ENCODE assay signal across 10 cellular contexts in the genomic region with DNA sequence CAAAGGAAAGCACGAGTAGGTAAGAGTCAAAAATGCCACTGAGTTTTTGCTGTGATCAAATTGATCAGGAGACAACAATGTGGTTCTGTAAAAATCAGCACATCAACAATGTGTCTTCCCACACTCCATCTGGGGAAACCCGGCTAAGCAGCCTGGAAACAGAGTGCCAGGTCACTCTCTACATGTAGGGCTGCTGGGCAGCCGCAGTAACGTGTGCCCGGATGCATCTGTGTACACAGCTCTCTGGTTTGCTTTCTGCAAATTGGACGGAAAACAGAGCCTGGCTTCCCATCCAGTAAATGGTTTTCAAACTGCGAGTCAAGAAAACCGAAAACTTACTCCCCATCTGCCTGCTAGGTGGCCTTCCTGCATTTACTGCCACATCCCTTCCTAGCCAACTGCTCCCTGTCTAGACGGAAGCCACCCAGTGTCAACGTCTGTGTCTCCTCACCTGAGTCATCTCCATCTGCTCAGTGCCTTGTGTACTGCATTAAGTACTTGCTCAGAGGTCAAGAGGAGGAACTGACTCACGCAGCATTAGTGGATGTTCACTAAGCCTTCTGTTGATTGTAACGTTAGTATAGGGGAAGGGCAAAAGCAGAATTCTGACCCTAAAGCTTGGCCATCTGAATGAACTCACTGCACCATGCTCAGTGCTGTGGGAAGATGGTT.
A peak's percentile ranks its signal among the peaks of the same experiment; 100 is the strongest.
DNase-seq lines count a peak whose midpoint lies in the region; ATAC-seq, FAIRE-seq and TF ChIP-seq lines count a peak whose summit lies in the region.
"Had no signal": no experiment of that assay in that cellular context is flagged by ENCODE, and none has a peak within 500 bp of the region (broad histone marks: within the 10 kb centered on the region; RNA-seq: fewer than 3 reads in every experiment).

No MANE protein-coding gene starts in this region.

- no peak overlapping the region for H3K9ac ChIP-seq in SK-N-SH
- H3K9ac ChIP-seq: BLaER1 treated with 17β-estradiol and CSF1 and Interleukin-3, amounts not matched to agents 10 nM and 100 nM had no signal

- H3K4me3 Mint-ChIP-seq in MCF 10A (ENCODE audit: unreplicated experiment) (no peak overlapping the region), glutamatergic neuron (ENCODE audit: unreplicated experiment) (peak overlapping the region; percentile 57)
- no peak overlapping the region for H3K4me3 Mint-ChIP-seq in activated T-cell treated with anti-CD3 and anti-CD28 coated beads, Interleukin-2, amount 50 U/mL, for 72 hours

- H3K27ac Mint-ChIP-seq in MCF 10A (ENCODE audit: low read depth, unreplicated experiment) = no peak overlapping the region
- H3K27ac Mint-ChIP-seq in glutamatergic neuron (ENCODE audit: unreplicated experiment) = peak overlapping the region; percentile 83
- H3K27ac Mint-ChIP-seq in activated T-cell treated with anti-CD3 and anti-CD28 coated beads, Interleukin-2, amount 50 U/mL, for 72 hours = no peak overlapping the region

- H3K4me3 ChIP-seq in breast epithelium (no peak overlapping the region), SK-N-SH (ENCODE audit: low read depth in 2 of 2, low read length in 1 of 2) (no peak overlapping the region), testis (no peak overlapping the region)
- H3K4me3 ChIP-seq: BLaER1 treated with 17β-estradiol and CSF1 and Interleukin-3, amounts not matched to agents 10 nM and 100 nM had no signal

- 42% methylated on average over 12 of the region's 12 CpGs for WGBS in SK-N-SH (ENCODE audit: low lambda C conversion rate)
- 88 to 89% methylated on average over 12 of the region's 12 CpGs for WGBS in testis, 2 donors

- H3K36me3 ChIP-seq in breast epithelium (peaks cover 3% of the 10 kb centered on the region), SK-N-SH (replicated peaks in 1 of 2; ENCODE audit: control insufficient read depth in 1 of 2, insufficient read depth in 2 of 2, low read length in 1 of 2) (peaks cover 44 to 52% of the 10 kb centered on the region in 2 experiments), testis (ENCODE audit: low read depth, missing control alignments) (no peaks in the 10 kb centered on the region)
- H3K36me3 ChIP-seq: BLaER1 treated with 17β-estradiol and CSF1 and Interleukin-3, amounts not matched to agents 10 nM and 100 nM had no signal

- POLR2A ChIA-PET in MCF 10A (lab: Yijun Ruan, JAX) = no interaction called here
- POLR2A ChIA-PET in SK-N-SH (lab: Yijun Ruan, JAX) = no interaction called here

- H2AFZ ChIP-seq in SK-N-SH (ENCODE audit: low read depth) = no peak overlapping the region

- peak in 1 of 2 experiments; percentile 64; a peak in 1 of 4 replicates for TF ChIP-seq EP300 in SK-N-SH (IDR thresholded peaks at IDR 0.05; ENCODE audit: borderline replicate concordance in 1 of 2, low read depth in 1 of 2, low read length in 1 of 2)

- H3K4me1 ChIP-seq in breast epithelium = no peaks in the 10 kb centered on the region
- H3K4me1 ChIP-seq in SK-N-SH (ENCODE audit: control insufficient read depth in 1 of 2, insufficient read depth in 2 of 2, low read depth in 1 of 2, low read length in 1 of 2) = peaks cover 2% of the 10 kb centered on the region in 2 experiments; a peak in 3 of 4 replicates
- no peaks in the 10 kb centered on the region for H3K4me1 ChIP-seq in testis

- no peaks in the 10 kb centered on the region for H3K9me2 ChIP-seq in SK-N-SH

- BruUV-seq in MCF 10A (replicated peaks; lab: Mats Ljungman, UMichigan) = no TSS peak

- H4K20me1 ChIP-seq in SK-N-SH (ENCODE audit: insufficient read depth) = no peaks in the 10 kb centered on the region
- H4K20me1 ChIP-seq: BLaER1 treated with 17β-estradiol and CSF1 and Interleukin-3, amounts not matched to agents 10 nM and 100 nM had no signal

- no peaks in the 10 kb centered on the region for H3K79me2 ChIP-seq in SK-N-SH (ENCODE audit: insufficient read depth)

- no peak overlapping the region for H3K27ac ChIP-seq in breast epithelium
- peak overlapping the region in 1 of 2 experiments; percentile 51; a peak in 2 of 4 replicates for H3K27ac ChIP-seq in SK-N-SH (ENCODE audit: low read depth in 2 of 2, low read length in 1 of 2)
- H3K27ac ChIP-seq in testis = no peak overlapping the region
- H3K27ac ChIP-seq: BLaER1 treated with 17β-estradiol and CSF1 and Interleukin-3, amounts not matched to agents 10 nM and 100 nM had no signal

- H3K4me1 Mint-ChIP-seq in MCF 10A (ENCODE audit: insufficient read depth, unreplicated experiment) (peaks cover 11% of the 10 kb centered on the region), glutamatergic neuron (ENCODE audit: low read depth, unreplicated experiment) (peaks cover 37% of the 10 kb centered on the region)
- H3K4me1 Mint-ChIP-seq in activated T-cell treated with anti-CD3 and anti-CD28 coated beads, Interleukin-2, amount 50 U/mL, for 72 hours (ENCODE audit: low read depth) = no peaks in the 10 kb centered on the region

- CTCF ChIA-PET in MCF 10A (lab: Yijun Ruan, JAX) (interaction anchor here (0.5 to 0.8 kb wide), 2 partner anchors 16 to 42 kb away, joined by 3 to 4 read pairs; no protein-coding TSS in a partner anchor), SK-N-SH (lab: Yijun Ruan, JAX) (interaction anchor here (1.2 kb wide), 1 partner anchor 227 kb away, joined by 7 read pairs; no protein-coding TSS in a partner anchor)

- DNase-seq in MCF 10A (ENCODE audit: unreplicated experiment) (peak; percentile 57), breast epithelium (ENCODE audit: low spot score in 2 of 2) (no peak), SK-N-SH (no peak), glutamatergic neuron (no peak), urothelium cell line (ENCODE audit: low spot score) (peak; percentile 62), testis (no peak)
- no peak for DNase-seq in activated T-cell treated with anti-CD3 and anti-CD28 coated beads, Interleukin-2, amount 50 U/mL, for 72 hours
- DNase-seq: activated CD8-positive, alpha-beta memory T cell treated with anti-CD3 and anti-CD28 coated beads for 24 hours had no signal

- H3K36me3 Mint-ChIP-seq in MCF 10A (ENCODE audit: insufficient read depth, unreplicated experiment) = peaks cover 54% of the 10 kb centered on the region
- no peaks in the 10 kb centered on the region for H3K36me3 Mint-ChIP-seq in glutamatergic neuron (ENCODE audit: unreplicated experiment)
- H3K36me3 Mint-ChIP-seq in activated T-cell treated with anti-CD3 and anti-CD28 coated beads, Interleukin-2, amount 50 U/mL, for 72 hours (ENCODE audit: insufficient read depth in 2 of 2) = no peaks in the 10 kb centered on the region

- no peak for TF ChIP-seq POLR2A in breast epithelium (IDR thresholded peaks at IDR 0.05)
- no peak for TF ChIP-seq POLR2A in testis (IDR thresholded peaks at IDR 0.05)

- H3K9me3 Mint-ChIP-seq in MCF 10A (ENCODE audit: unreplicated experiment) (no peaks in the 10 kb centered on the region), glutamatergic neuron (ENCODE audit: unreplicated experiment) (peaks cover 8% of the 10 kb centered on the region)
- H3K9me3 Mint-ChIP-seq in activated T-cell treated with anti-CD3 and anti-CD28 coated beads, Interleukin-2, amount 50 U/mL, for 72 hours = peaks cover 0 to 4% of the 10 kb centered on the region in 2 donors

- H3K9me3 ChIP-seq in breast epithelium (no peaks in the 10 kb centered on the region), SK-N-SH (no peaks in the 10 kb centered on the region), testis (no peaks in the 10 kb centered on the region)

- H3K27me3 ChIP-seq in breast epithelium (no peaks in the 10 kb centered on the region), SK-N-SH (ENCODE audit: insufficient read depth) (no peaks in the 10 kb centered on the region), testis (no peaks in the 10 kb centered on the region)
- H3K27me3 ChIP-seq: BLaER1 treated with 17β-estradiol and CSF1 and Interleukin-3, amounts not matched to agents 10 nM and 100 nM had no signal

- H3K4me2 ChIP-seq in SK-N-SH = no peak overlapping the region
- H3K4me2 ChIP-seq: BLaER1 treated with 17β-estradiol and CSF1 and Interleukin-3, amounts not matched to agents 10 nM and 100 nM had no signal

- no peak for TF ChIP-seq RAD21 in SK-N-SH (IDR thresholded peaks at IDR 0.05; ENCODE audit: low read length)

- no peak for ATAC-seq in GM21825 (IDR thresholded peaks at IDR 0.05; ENCODE audit: unreplicated experiment)
- no peak for ATAC-seq in activated T-cell treated with anti-CD3 and anti-CD28 coated beads, Interleukin-2, amount 50 U/mL, for 72 hours (replicated peaks in 1 of 2)

- peaks cover 24% of the 10 kb centered on the region for H3F3A ChIP-seq in SK-N-SH (replicated peaks; ENCODE audit: insufficient read depth)

- no peaks in the 10 kb centered on the region for H3K27me3 Mint-ChIP-seq in MCF 10A (ENCODE audit: insufficient read depth, unreplicated experiment)
- peaks cover 5% of the 10 kb centered on the region for H3K27me3 Mint-ChIP-seq in glutamatergic neuron (ENCODE audit: unreplicated experiment)
- peaks cover 17% of the 10 kb centered on the region for H3K27me3 Mint-ChIP-seq in activated T-cell treated with anti-CD3 and anti-CD28 coated beads, Interleukin-2, amount 50 U/mL, for 72 hours (ENCODE audit: low read depth)

- TF ChIP-seq CTCF in MCF 10A (IDR thresholded peaks at IDR 0.05; ENCODE audit: unreplicated experiment) (no peak), breast epithelium (IDR thresholded peaks at IDR 0.05) (no peak), SK-N-SH (IDR thresholded peaks at IDR 0.05) (no peak), glutamatergic neuron (IDR thresholded peaks at IDR 0.05; ENCODE audit: partially characterized antibody, unreplicated experiment) (no peak), testis (IDR thresholded peaks at IDR 0.05) (no peak)

- intact Hi-C loops in MCF 10A (cut with micrococcal nuclease) (no loop called here), breast epithelium (cut with DNase I; ENCODE audit: low total_unique reads) (no loop called here), testis (cut with DNase I; ENCODE audit: low total_unique reads) (no loop called here)

- peak; percentile 5 for FAIRE-seq in urothelium cell line (lab: Jason Lieb, UNC)

TF ChIP-seq in SK-N-SH, 30 proteins besides CTCF, POLR2A, EP300 and RAD21 (continues in another document):
- TF ChIP-seq FOSL2 (IDR thresholded peaks at IDR 0.05; ENCODE audit: borderline replicate concordance, low read depth) (peak; percentile 69; the same call in 1 of the 2 replicates), JUND (IDR thresholded peaks at IDR 0.05) (peak; percentile 56; the same call in 1 of the 2 replicates), TCF12 (IDR thresholded peaks at IDR 0.05) (peak; percentile 91), NRF1 (IDR thresholded peaks at IDR 0.05; ENCODE audit: low read depth, low read length) (no peak)

Comparison
In these comparisons a context has a peak if more than half of its experiments do, and no peak if none do; other contexts are left out.
1. DNase-seq: peak in MCF 10A (single experiment) and urothelium cell line (single experiment); none in breast epithelium (0 of 2), SK-N-SH (single experiment), glutamatergic neuron (single experiment), testis (single experiment) and activated T-cell treated with anti-CD3 and anti-CD28 coated beads, Interleukin-2, amount 50 U/mL, for 72 hours (0 of 2).